8 cellular contexts compared by ENCODE assay signal in the genomic region with DNA sequence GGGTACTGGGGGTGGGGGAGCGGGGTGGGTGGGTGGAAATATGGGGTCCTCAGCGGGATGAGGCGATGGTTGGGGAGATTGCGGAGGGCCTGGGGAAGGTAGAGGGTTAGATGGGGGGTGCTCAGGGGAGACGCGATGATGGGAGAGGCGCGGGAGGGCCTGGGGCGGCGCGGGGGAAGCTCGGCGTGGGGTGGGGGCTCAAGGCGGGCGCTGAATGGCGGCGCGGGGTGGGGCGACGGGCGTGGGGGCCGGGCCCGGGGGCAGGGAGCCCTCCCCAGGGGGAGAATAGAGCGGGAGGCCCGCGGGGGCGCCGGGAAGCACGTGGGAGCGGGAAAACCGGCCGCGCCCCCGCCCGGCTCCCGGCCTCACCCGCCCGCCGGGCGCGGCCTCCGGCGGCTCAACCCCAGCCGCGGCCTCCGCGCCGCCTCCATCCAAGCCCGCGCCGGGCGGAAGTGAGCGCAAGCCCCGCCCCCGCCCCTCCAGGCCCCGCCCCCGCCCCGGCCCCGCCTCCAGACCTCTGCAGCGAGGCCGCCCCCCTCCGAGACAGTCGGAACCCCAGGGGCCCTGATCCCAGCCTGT. TPM values are rescaled to one million over a fixed set of nuclear protein-coding genes. Genes with fewer than 3 reads are reported as not detected.
DNase-seq lines count a peak whose midpoint lies in the region; ATAC-seq, FAIRE-seq and TF ChIP-seq lines count a peak whose summit lies in the region.

A gene with protein sequence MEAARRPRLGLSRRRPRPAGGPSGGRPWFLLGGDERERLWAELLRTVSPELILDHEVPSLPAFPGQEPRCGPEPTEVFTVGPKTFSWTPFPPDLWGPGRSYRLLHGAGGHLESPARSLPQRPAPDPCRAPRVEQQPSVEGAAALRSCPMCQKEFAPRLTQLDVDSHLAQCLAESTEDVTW (minus strand): TSS at position 454 of the 579 bp plus-strand sequence. CDS start 23 bp downstream, at position 431.

- no peaks in the 10 kb centered on the region for H3K27me3 Mint-ChIP-seq in T-helper 1 cell treated with Interleukin-12 subunit alpha and Interleukin-12 subunit beta and Interleukin-4 antibody, amounts not matched to agents 30 μg/mL and 1 μg/mL, for 36 hours (ENCODE audit: low read depth)

- H3K36me3 Mint-ChIP-seq in T-helper 1 cell treated with Interleukin-12 subunit alpha and Interleukin-12 subunit beta and Interleukin-4 antibody, amounts not matched to agents 30 μg/mL and 1 μg/mL, for 36 hours (ENCODE audit: low read depth): peaks cover 1% of the 10 kb centered on the region

- peaks cover 3% of the 10 kb centered on the region for H3K36me3 ChIP-seq in bronchial epithelial cell (ENCODE audit: control insufficient read depth, insufficient read depth, low read length)

- no peaks in the 10 kb centered on the region for H3K9me3 Mint-ChIP-seq in T-helper 1 cell treated with Interleukin-12 subunit alpha and Interleukin-12 subunit beta and Interleukin-4 antibody, amounts not matched to agents 30 μg/mL and 1 μg/mL, for 36 hours

- DNase-seq in EL (peak; percentile 74), HT-29 (ENCODE audit: low spot score) (peak; percentile 60), bronchial epithelial cell (ENCODE audit: low read depth) (peak; percentile 15), iris pigment epithelial cell (ENCODE audit: low read depth) (peak; percentile 62), SW 1271 (lab: John Stamatoyannopoulos, UW) (no peak)
- peak; percentile 51 to 64 for DNase-seq in stimulated activated CD4-positive, alpha-beta T cell treated with anti-CD3 and anti-CD28 coated beads, Interleukin-15, amount 100 ng/mL, for 48 hours (ENCODE audit: low read depth in 2 of 2)

- H3K4me1 Mint-ChIP-seq in T-helper 1 cell treated with Interleukin-12 subunit alpha and Interleukin-12 subunit beta and Interleukin-4 antibody, amounts not matched to agents 30 μg/mL and 1 μg/mL, for 36 hours (ENCODE audit: low read depth): peaks cover 7% of the 10 kb centered on the region

- H3K4me3 Mint-ChIP-seq in T-helper 1 cell treated with Interleukin-12 subunit alpha and Interleukin-12 subunit beta and Interleukin-4 antibody, amounts not matched to agents 30 μg/mL and 1 μg/mL, for 36 hours: peak within 1 kb of the TSS; percentile 76

- ATAC-seq in GM21367 (IDR thresholded peaks at IDR 0.05; ENCODE audit: unreplicated experiment): peak; percentile 23

- peak within 1 kb of the TSS; percentile 92 for H3K27ac Mint-ChIP-seq in T-helper 1 cell treated with Interleukin-12 subunit alpha and Interleukin-12 subunit beta and Interleukin-4 antibody, amounts not matched to agents 30 μg/mL and 1 μg/mL, for 36 hours

- no peak for FAIRE-seq in bronchial epithelial cell (lab: Jason Lieb, UNC)

- H3K27me3 ChIP-seq in bronchial epithelial cell (ENCODE audit: control insufficient read depth, insufficient read depth, low read length): no peaks in the 10 kb centered on the region

- peak within 1 kb of the TSS; percentile 54 for H3K4me3 ChIP-seq in bronchial epithelial cell (ENCODE audit: low read depth, low read length)

- TF ChIP-seq CTCF in bronchial epithelial cell (IDR thresholded peaks at IDR 0.05; ENCODE audit: insufficient read depth, low read length, severe bottlenecking): no peak

RNA-seq across cellular contexts. Expression of the gene that starts here (rescaled TPM):
- total RNA-seq in HT-29 (2014; rRNA removed; shearing (Covaris generic)): 99.3 and 119 TPM in 2 replicates
- total RNA-seq in bronchial epithelial cell: 14.2 and 15.0 TPM in 2 replicates

Comparison
In these comparisons a context has a peak if more than half of its experiments do, and no peak if none do; other contexts are left out.
1. DNase-seq: peak in EL (single experiment), HT-29 (single experiment), bronchial epithelial cell (single experiment), iris pigment epithelial cell (single experiment) and stimulated activated CD4-positive, alpha-beta T cell treated with anti-CD3 and anti-CD28 coated beads, Interleukin-15, amount 100 ng/mL, for 48 hours (2 of 2); none in SW 1271 (0 of 2).